1 cellular context compared by ENCODE assay signal in genomic region chr7:66281678-66282593, GRCh38.
TF ChIP-seq lines count a peak whose summit lies in the region.

No MANE protein-coding gene starts in this region.

TF ChIP-seq in K562, 482 proteins besides CTCF, POLR2A, EP300 and RAD21 (continued from another document and continues in another):
- no peak for TF ChIP-seq ARID4B (CRISPR knock-in tag; IDR thresholded peaks at IDR 0.05)
- no peak for TF ChIP-seq CBX1 (IDR thresholded peaks at IDR 0.05; ENCODE audit: low read depth)
- no peak for TF ChIP-seq MXI1 (IDR thresholded peaks at IDR 0.05; ENCODE audit: low read depth, low read length)
- TF ChIP-seq MAFG (tag; conservative IDR thresholded peaks at IDR 0.05): peak; percentile 95
- no peak for TF ChIP-seq HCFC1 (IDR thresholded peaks at IDR 0.05; ENCODE audit: low read depth, low read length)
- TF ChIP-seq HDAC2 (IDR thresholded peaks at IDR 0.05): no peak
- TF ChIP-seq SMARCC2 (IDR thresholded peaks at IDR 0.05; ENCODE audit: low read depth): 0 out of 2 replicates have a peak, but pooled peaks have one; percentile 17
- no peak for TF ChIP-seq HNRNPUL1 (IDR thresholded peaks at IDR 0.05; ENCODE audit: low read length)
- TF ChIP-seq RNF2 (IDR thresholded peaks at IDR 0.05): no peak
- no peak for TF ChIP-seq STAT5B (CRISPR knock-in tag; IDR thresholded peaks at IDR 0.05)
- TF ChIP-seq ZNF644 (tag; IDR thresholded peaks at IDR 0.05; ENCODE audit: low read depth): no peak
- no peak for TF ChIP-seq SPI1 (IDR thresholded peaks at IDR 0.05; ENCODE audit: borderline replicate concordance, low read depth, low read length)
- TF ChIP-seq MEIS2 (IDR thresholded peaks at IDR 0.05; ENCODE audit: partially characterized antibody): peak; percentile 12
- peak; percentile 73 for TF ChIP-seq ZNF766 (CRISPR knock-in tag; conservative IDR thresholded peaks at IDR 0.05)
- no peak for TF ChIP-seq ZBTB1 (CRISPR knock-in tag; IDR thresholded peaks at IDR 0.05; ENCODE audit: borderline replicate concordance, low read depth)
- 0 out of 2 replicates have a peak, but pooled peaks have one; percentile 7 for TF ChIP-seq EP400 (IDR thresholded peaks at IDR 0.05)
- TF ChIP-seq TCF7L2 (IDR thresholded peaks at IDR 0.05; ENCODE audit: low read depth, low read length): no peak
- no peak for TF ChIP-seq RBM15 (IDR thresholded peaks at IDR 0.05; ENCODE audit: insufficient read depth, low read length)
- peak; percentile 62; the same call in 1 of the 2 replicates for TF ChIP-seq GTF2A2 (tag; IDR thresholded peaks at IDR 0.05)
- no peak for TF ChIP-seq ERF (CRISPR knock-in tag; IDR thresholded peaks at IDR 0.05)
- no peak for TF ChIP-seq KAT8 (IDR thresholded peaks at IDR 0.05; ENCODE audit: low read depth)
- TF ChIP-seq ZBED1 (IDR thresholded peaks at IDR 0.05): no peak
- TF ChIP-seq MCM3 (IDR thresholded peaks at IDR 0.05): no peak
- peak; percentile 60 for TF ChIP-seq ETV1 (tag; conservative IDR thresholded peaks at IDR 0.05; ENCODE audit: low read depth)
- 0 out of 2 replicates have a peak, but pooled peaks have one; percentile 8 for TF ChIP-seq CBFA2T3 (IDR thresholded peaks at IDR 0.05)
- no peak for TF ChIP-seq ZNF740 (CRISPR knock-in tag; IDR thresholded peaks at IDR 0.05)
- peak in 1 of 2 experiments; percentile 75; a peak in 1 of 4 replicates for TF ChIP-seq ZNF740 (tag; IDR thresholded peaks at IDR 0.05)
- no peak for TF ChIP-seq SRF (CRISPR knock-in tag; IDR thresholded peaks at IDR 0.05)
- TF ChIP-seq TSHZ1 (CRISPR knock-in tag; IDR thresholded peaks at IDR 0.05): no peak
- no peak for TF ChIP-seq ZNF707 (CRISPR knock-in tag; conservative IDR thresholded peaks at IDR 0.05)
- TF ChIP-seq ZNF316 (IDR thresholded peaks at IDR 0.05): peak; percentile 98
- 0 out of 2 replicates have a peak, but pooled peaks have one; percentile 50 for TF ChIP-seq ZNF133 (CRISPR knock-in tag; IDR thresholded peaks at IDR 0.05)
- peak; percentile 54; the same call in 1 of the 2 replicates for TF ChIP-seq CXXC5 (CRISPR knock-in tag; IDR thresholded peaks at IDR 0.05)
- TF ChIP-seq MAFF (IDR thresholded peaks at IDR 0.05; ENCODE audit: low read length): peak; percentile 92
- no peak for TF ChIP-seq ZNF780A (CRISPR knock-in tag; IDR thresholded peaks at IDR 0.05)
- TF ChIP-seq NR4A1 (CRISPR knock-in tag; IDR thresholded peaks at IDR 0.05): no peak
- TF ChIP-seq NR4A1 (tag; IDR thresholded peaks at IDR 0.05): peak; percentile 62; the same call in 1 of the 2 replicates
- TF ChIP-seq, protein P1, sequence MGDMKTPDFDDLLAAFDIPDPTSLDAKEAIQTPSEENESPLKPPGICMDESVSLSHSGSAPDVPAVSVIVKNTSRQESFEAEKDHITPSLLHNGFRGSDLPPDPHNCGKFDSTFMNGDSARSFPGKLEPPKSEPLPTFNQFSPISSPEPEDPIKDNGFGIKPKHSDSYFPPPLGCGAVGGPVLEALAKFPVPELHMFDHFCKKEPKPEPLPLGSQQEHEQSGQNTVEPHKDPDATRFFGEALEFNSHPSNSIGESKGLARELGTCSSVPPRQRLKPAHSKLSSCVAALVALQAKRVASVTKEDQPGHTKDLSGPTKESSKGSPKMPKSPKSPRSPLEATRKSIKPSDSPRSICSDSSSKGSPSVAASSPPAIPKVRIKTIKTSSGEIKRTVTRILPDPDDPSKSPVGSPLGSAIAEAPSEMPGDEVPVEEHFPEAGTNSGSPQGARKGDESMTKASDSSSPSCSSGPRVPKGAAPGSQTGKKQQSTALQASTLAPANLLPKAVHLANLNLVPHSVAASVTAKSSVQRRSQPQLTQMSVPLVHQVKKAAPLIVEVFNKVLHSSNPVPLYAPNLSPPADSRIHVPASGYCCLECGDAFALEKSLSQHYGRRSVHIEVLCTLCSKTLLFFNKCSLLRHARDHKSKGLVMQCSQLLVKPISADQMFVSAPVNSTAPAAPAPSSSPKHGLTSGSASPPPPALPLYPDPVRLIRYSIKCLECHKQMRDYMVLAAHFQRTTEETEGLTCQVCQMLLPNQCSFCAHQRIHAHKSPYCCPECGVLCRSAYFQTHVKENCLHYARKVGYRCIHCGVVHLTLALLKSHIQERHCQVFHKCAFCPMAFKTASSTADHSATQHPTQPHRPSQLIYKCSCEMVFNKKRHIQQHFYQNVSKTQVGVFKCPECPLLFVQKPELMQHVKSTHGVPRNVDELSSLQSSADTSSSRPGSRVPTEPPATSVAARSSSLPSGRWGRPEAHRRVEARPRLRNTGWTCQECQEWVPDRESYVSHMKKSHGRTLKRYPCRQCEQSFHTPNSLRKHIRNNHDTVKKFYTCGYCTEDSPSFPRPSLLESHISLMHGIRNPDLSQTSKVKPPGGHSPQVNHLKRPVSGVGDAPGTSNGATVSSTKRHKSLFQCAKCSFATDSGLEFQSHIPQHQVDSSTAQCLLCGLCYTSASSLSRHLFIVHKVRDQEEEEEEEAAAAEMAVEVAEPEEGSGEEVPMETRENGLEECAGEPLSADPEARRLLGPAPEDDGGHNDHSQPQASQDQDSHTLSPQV (IDR thresholded peaks at IDR 0.05): peak; percentile 89
- no peak for TF ChIP-seq PHF21A (IDR thresholded peaks at IDR 0.05; ENCODE audit: borderline replicate concordance, low read depth)
- TF ChIP-seq, protein P2, sequence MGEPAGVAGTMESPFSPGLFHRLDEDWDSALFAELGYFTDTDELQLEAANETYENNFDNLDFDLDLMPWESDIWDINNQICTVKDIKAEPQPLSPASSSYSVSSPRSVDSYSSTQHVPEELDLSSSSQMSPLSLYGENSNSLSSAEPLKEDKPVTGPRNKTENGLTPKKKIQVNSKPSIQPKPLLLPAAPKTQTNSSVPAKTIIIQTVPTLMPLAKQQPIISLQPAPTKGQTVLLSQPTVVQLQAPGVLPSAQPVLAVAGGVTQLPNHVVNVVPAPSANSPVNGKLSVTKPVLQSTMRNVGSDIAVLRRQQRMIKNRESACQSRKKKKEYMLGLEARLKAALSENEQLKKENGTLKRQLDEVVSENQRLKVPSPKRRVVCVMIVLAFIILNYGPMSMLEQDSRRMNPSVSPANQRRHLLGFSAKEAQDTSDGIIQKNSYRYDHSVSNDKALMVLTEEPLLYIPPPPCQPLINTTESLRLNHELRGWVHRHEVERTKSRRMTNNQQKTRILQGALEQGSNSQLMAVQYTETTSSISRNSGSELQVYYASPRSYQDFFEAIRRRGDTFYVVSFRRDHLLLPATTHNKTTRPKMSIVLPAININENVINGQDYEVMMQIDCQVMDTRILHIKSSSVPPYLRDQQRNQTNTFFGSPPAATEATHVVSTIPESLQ (CRISPR knock-in tag; IDR thresholded peaks at IDR 0.05): no peak
- no peak for TF ChIP-seq SRSF9 (IDR thresholded peaks at IDR 0.05; ENCODE audit: borderline replicate concordance, low read depth, low read length)
- no peak for TF ChIP-seq SNAPC5 (CRISPR knock-in tag; IDR thresholded peaks at IDR 0.05)
- no peak for TF ChIP-seq HOMEZ (CRISPR knock-in tag; IDR thresholded peaks at IDR 0.05)
- no peak for TF ChIP-seq ZNF695 (CRISPR knock-in tag; IDR thresholded peaks at IDR 0.05)
- TF ChIP-seq SAP30 (IDR thresholded peaks at IDR 0.05; ENCODE audit: borderline replicate concordance, insufficient read depth, low read depth, low read length, poor library complexity, severe bottlenecking): no peak
- TF ChIP-seq POLR3G (IDR thresholded peaks at IDR 0.05; ENCODE audit: extremely low read depth, insufficient read length, insufficient replicate concordance): no peak
- TF ChIP-seq NR2F6 (CRISPR knock-in tag; IDR thresholded peaks at IDR 0.05): no peak
- TF ChIP-seq RBM17 (IDR thresholded peaks at IDR 0.05; ENCODE audit: borderline replicate concordance, low read depth, low read length): no peak
- TF ChIP-seq TARDBP (IDR thresholded peaks at IDR 0.05): no peak
- TF ChIP-seq DNMT1 (IDR thresholded peaks at IDR 0.05): no peak
- no peak for TF ChIP-seq FOXJ3 (CRISPR knock-in tag; IDR thresholded peaks at IDR 0.05)
- no peak for TF ChIP-seq GTF2E2 (tag; IDR thresholded peaks at IDR 0.05)
- 0 out of 4 replicates have a peak, but pooled peaks of 1 of the 2 experiments have one; percentile 19 for TF ChIP-seq KDM1A (IDR thresholded peaks at IDR 0.05)
- no peak for TF ChIP-seq PPARD (CRISPR knock-in tag; IDR thresholded peaks at IDR 0.05)
- TF ChIP-seq SREBF2 (CRISPR knock-in tag; IDR thresholded peaks at IDR 0.05): no peak
- TF ChIP-seq, protein P3, sequence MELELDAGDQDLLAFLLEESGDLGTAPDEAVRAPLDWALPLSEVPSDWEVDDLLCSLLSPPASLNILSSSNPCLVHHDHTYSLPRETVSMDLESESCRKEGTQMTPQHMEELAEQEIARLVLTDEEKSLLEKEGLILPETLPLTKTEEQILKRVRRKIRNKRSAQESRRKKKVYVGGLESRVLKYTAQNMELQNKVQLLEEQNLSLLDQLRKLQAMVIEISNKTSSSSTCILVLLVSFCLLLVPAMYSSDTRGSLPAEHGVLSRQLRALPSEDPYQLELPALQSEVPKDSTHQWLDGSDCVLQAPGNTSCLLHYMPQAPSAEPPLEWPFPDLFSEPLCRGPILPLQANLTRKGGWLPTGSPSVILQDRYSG (tag; conservative IDR thresholded peaks at IDR 0.05; ENCODE audit: low read depth): no peak
